ENCODE assay signal across 18 cellular contexts in genomic region chr5:174086751-174087150, GRCh38. TPM values are rescaled to one million over a fixed set of nuclear protein-coding genes. Genes with fewer than 3 reads are reported as not detected.
A peak's percentile ranks its signal among the peaks of the same experiment; 100 is the strongest.
DNase-seq lines count a peak whose midpoint lies in the region; ATAC-seq and TF ChIP-seq lines count a peak whose summit lies in the region.
"Had no signal": no experiment of that assay in that cellular context is flagged by ENCODE, and none has a peak within 500 bp of the region (broad histone marks: within the 10 kb centered on the region; RNA-seq: fewer than 3 reads in every experiment).

No MANE protein-coding gene starts in this region.

- ATAC-seq in SK-N-SH treated with all-trans-retinoic acid at 6 μM for 48 hours (peak; percentile 40; the same call in 2 of the 3 replicates), HG02870 (IDR thresholded peaks at IDR 0.05; ENCODE audit: unreplicated experiment) (no peak), GM21423 (IDR thresholded peaks at IDR 0.05; ENCODE audit: unreplicated experiment) (no peak)
- ATAC-seq: GM12878 had no signal

- DNase-seq in AG10803 (ENCODE audit: low read depth) (peak; percentile 28), M059J (ENCODE audit: low read depth) (peak; percentile 26), fibroblast of villous mesenchyme (ENCODE audit: low read depth) (peak; percentile 25), C1 segment of cervical spinal cord (lab: John Stamatoyannopoulos, UW) (no peak)
- DNase-seq: 8988T; ACHN; BE2C; Caco-2; CD8-positive, alpha-beta memory T cell; GOT3; H9; IMR-90; KBM-7 had no signal

- TF ChIP-seq CTCF in AG10803 (conservative IDR thresholded peaks at IDR 0.05; ENCODE audit: low read length) (no peak), fibroblast of villous mesenchyme (IDR thresholded peaks at IDR 0.05; ENCODE audit: insufficient read depth, low read depth, low read length) (no peak)

- H3K4me3 ChIP-seq in AG10803 (ENCODE audit: low read length) (no peak overlapping the region), fibroblast of villous mesenchyme (ENCODE audit: low read depth, low read length) (no peak overlapping the region)
- H3K4me3 ChIP-seq: GM12878 had no signal

TF ChIP-seq in SK-N-SH treated with all-trans-retinoic acid at 6 μM for 48 hours, 23 proteins besides CTCF, POLR2A, EP300 and RAD21:
- no peak for TF ChIP-seq GLIS3 (CRISPR knock-in tag; IDR thresholded peaks at IDR 0.05)
- no peak for TF ChIP-seq PPARA (CRISPR knock-in tag; IDR thresholded peaks at IDR 0.05; ENCODE audit: borderline replicate concordance)
- no peak for TF ChIP-seq ZFP30 (CRISPR knock-in tag; IDR thresholded peaks at IDR 0.05)
- no peak for TF ChIP-seq ARNTL (CRISPR knock-in tag; IDR thresholded peaks at IDR 0.05; ENCODE audit: borderline replicate concordance, low read depth)
- TF ChIP-seq, protein P1, sequence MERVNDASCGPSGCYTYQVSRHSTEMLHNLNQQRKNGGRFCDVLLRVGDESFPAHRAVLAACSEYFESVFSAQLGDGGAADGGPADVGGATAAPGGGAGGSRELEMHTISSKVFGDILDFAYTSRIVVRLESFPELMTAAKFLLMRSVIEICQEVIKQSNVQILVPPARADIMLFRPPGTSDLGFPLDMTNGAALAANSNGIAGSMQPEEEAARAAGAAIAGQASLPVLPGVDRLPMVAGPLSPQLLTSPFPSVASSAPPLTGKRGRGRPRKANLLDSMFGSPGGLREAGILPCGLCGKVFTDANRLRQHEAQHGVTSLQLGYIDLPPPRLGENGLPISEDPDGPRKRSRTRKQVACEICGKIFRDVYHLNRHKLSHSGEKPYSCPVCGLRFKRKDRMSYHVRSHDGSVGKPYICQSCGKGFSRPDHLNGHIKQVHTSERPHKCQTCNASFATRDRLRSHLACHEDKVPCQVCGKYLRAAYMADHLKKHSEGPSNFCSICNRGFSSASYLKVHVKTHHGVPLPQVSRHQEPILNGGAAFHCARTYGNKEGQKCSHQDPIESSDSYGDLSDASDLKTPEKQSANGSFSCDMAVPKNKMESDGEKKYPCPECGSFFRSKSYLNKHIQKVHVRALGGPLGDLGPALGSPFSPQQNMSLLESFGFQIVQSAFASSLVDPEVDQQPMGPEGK (CRISPR knock-in tag; IDR thresholded peaks at IDR 0.05; ENCODE audit: borderline replicate concordance) = no peak
- TF ChIP-seq, protein P2, sequence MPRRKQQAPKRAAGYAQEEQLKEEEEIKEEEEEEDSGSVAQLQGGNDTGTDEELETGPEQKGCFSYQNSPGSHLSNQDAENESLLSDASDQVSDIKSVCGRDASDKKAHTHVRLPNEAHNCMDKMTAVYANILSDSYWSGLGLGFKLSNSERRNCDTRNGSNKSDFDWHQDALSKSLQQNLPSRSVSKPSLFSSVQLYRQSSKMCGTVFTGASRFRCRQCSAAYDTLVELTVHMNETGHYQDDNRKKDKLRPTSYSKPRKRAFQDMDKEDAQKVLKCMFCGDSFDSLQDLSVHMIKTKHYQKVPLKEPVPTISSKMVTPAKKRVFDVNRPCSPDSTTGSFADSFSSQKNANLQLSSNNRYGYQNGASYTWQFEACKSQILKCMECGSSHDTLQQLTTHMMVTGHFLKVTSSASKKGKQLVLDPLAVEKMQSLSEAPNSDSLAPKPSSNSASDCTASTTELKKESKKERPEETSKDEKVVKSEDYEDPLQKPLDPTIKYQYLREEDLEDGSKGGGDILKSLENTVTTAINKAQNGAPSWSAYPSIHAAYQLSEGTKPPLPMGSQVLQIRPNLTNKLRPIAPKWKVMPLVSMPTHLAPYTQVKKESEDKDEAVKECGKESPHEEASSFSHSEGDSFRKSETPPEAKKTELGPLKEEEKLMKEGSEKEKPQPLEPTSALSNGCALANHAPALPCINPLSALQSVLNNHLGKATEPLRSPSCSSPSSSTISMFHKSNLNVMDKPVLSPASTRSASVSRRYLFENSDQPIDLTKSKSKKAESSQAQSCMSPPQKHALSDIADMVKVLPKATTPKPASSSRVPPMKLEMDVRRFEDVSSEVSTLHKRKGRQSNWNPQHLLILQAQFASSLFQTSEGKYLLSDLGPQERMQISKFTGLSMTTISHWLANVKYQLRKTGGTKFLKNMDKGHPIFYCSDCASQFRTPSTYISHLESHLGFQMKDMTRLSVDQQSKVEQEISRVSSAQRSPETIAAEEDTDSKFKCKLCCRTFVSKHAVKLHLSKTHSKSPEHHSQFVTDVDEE (CRISPR knock-in tag; IDR thresholded peaks at IDR 0.05) = no peak
TF ChIP-seq in SK-N-SH treated with all-trans-retinoic acid at 6 μM for 48 hours: peak in this region for 0.

RNA-seq across cellular contexts. Expression of gene NSG2, which starts 41.2 kb away (rescaled TPM):
- total RNA-seq in M059J (2014; rRNA removed; shearing (Covaris generic)) = not detected in 2 replicates
- under 0.01 TPM in 1 of 2 replicates, not detected in the other for total RNA-seq in fibroblast of villous mesenchyme
- total RNA-seq: Caco-2; CD8-positive, alpha-beta memory T cell; GM12878; H9; HT-29; IMR-90 had no signal

Comparison
In these comparisons a context has a peak if more than half of its experiments do, and no peak if none do; other contexts are left out.
1. DNase-seq: peak in AG10803 (single experiment), M059J (single experiment) and fibroblast of villous mesenchyme (single experiment); none in C1 segment of cervical spinal cord (0 of 14).